6 cellular contexts compared by ENCODE assay signal in genomic region chr21:5136406-5136805, GRCh38.
A peak's percentile ranks its signal among the peaks of the same experiment; 100 is the strongest.
DNase-seq lines count a peak whose midpoint lies in the region; ATAC-seq, FAIRE-seq and TF ChIP-seq lines count a peak whose summit lies in the region.
"Not testable (repeated sequence)": the region's sequence is repeated elsewhere in the genome, so short reads cannot be mapped to it uniquely, and the experiment has no call there.

No MANE protein-coding gene starts in this region.

- ATAC-seq in heart left ventricle = not testable (repeated sequence)

- peak; percentile 7 for DNase-seq in activated CD8-positive, alpha-beta memory T cell treated with anti-CD3 and anti-CD28 coated beads, Interleukin-2, amount 50 U/mL, for 48 hours
- DNase-seq in chondrocyte (ENCODE audit: low spot score) (peak; percentile 25), heart left ventricle (peak in 3 of 5 donors; percentile 4 to 18 (median 16)), kidney (peak; percentile 10), posterior vena cava (ENCODE audit: low spot score) (peak; percentile 16), sigmoid colon (peak; percentile 36)

- H3K27ac ChIP-seq in heart left ventricle; kidney (ENCODE audit: low read depth in 2 of 2, low read length in 2 of 2); sigmoid colon: not testable (repeated sequence)

- TF ChIP-seq EP300 in sigmoid colon (IDR thresholded peaks at IDR 0.05) = not testable (repeated sequence)

- H3K27ac Mint-ChIP-seq in chondrocyte (ENCODE audit: unreplicated experiment) = not testable (repeated sequence)

- not testable (repeated sequence) for H3K9me3 Mint-ChIP-seq in chondrocyte (ENCODE audit: low read depth)

- H3K9ac ChIP-seq in kidney (ENCODE audit: low read length in 2 of 2) = not testable (repeated sequence)

- H3K27me3 ChIP-seq in heart left ventricle, sigmoid colon: not testable (repeated sequence)

- not testable (repeated sequence) for H3K27me3 Mint-ChIP-seq in chondrocyte (ENCODE audit: low read depth)

- H3K36me3 Mint-ChIP-seq in chondrocyte (ENCODE audit: low read depth) = not testable (repeated sequence)

- not testable (repeated sequence) for TF ChIP-seq POLR2A in heart left ventricle (IDR thresholded peaks at IDR 0.05); sigmoid colon (IDR thresholded peaks at IDR 0.05)

- intact Hi-C loops in heart left ventricle (cut with DNase I); kidney (cut with DNase I); posterior vena cava (cut with DNase I); sigmoid colon (cut with DNase I): not testable (repeated sequence)

- not testable (repeated sequence) for H3K4me1 Mint-ChIP-seq in chondrocyte (ENCODE audit: low read depth)

- 80 to 100% methylated on average over 1 of the region's 8 CpGs; no CpG with 5 or more reads in 2 of the 4 donors for WGBS in heart left ventricle, 4 donors
- WGBS in sigmoid colon, 2 donors = 86% methylated on average over 4 of the region's 8 CpGs; no CpG with 5 or more reads in 1 of the 2 donors

- H3K4me1 ChIP-seq in heart left ventricle; kidney (ENCODE audit: control insufficient read depth in 1 of 2, insufficient read depth in 1 of 2, low read depth in 1 of 2, low read length in 2 of 2); sigmoid colon: not testable (repeated sequence)

- not testable (repeated sequence) for TF ChIP-seq CTCF in chondrocyte (IDR thresholded peaks at IDR 0.05); heart left ventricle (IDR thresholded peaks at IDR 0.05); kidney (IDR thresholded peaks at IDR 0.05; ENCODE audit: borderline replicate concordance, extremely low read depth, insufficient read depth); sigmoid colon (IDR thresholded peaks at IDR 0.05)

- H3K4me3 Mint-ChIP-seq in chondrocyte (ENCODE audit: unreplicated experiment) = not testable (repeated sequence)

- H3K36me3 ChIP-seq in heart left ventricle; kidney (ENCODE audit: control insufficient read depth in 1 of 2, insufficient read depth in 2 of 2, low read length in 2 of 2); sigmoid colon: not testable (repeated sequence)

- H3K9me3 ChIP-seq in heart left ventricle; kidney (ENCODE audit: control insufficient read depth in 1 of 2, low read length in 2 of 2); sigmoid colon: not testable (repeated sequence)

- not testable (repeated sequence) for H3K4me3 ChIP-seq in heart left ventricle; kidney (ENCODE audit: low read length in 2 of 2); sigmoid colon

- not testable (repeated sequence) for FAIRE-seq in kidney (lab: Jason Lieb, UNC)
